9 cellular contexts compared by ENCODE assay signal in genomic region chr13:94620286-94620896, GRCh38. TPM values are rescaled to one million over a fixed set of nuclear protein-coding genes. Genes with fewer than 3 reads are reported as not detected.
A peak's percentile ranks its signal among the peaks of the same experiment; 100 is the strongest.
DNase-seq lines count a peak whose midpoint lies in the region; ATAC-seq and TF ChIP-seq lines count a peak whose summit lies in the region.
"Had no signal": no experiment of that assay in that cellular context is flagged by ENCODE, and none has a peak within 500 bp of the region (broad histone marks: within the 10 kb centered on the region; RNA-seq: fewer than 3 reads in every experiment).

No MANE protein-coding gene starts in this region.

- no peaks in the 10 kb centered on the region for H3K9me3 ChIP-seq in tibial artery

- no peak for TF ChIP-seq CTCF in tibial artery (IDR thresholded peaks at IDR 0.05)

- H3K36me3 ChIP-seq in tibial artery, result peaks cover 24 to 36% (median 32%) of the 10 kb centered on the region in 3 donors

- H3K27ac ChIP-seq in tibial artery, result no peak overlapping the region

- peak; percentile 61 for DNase-seq in DMS153 (lab: John Stamatoyannopoulos, UW)
- peak; percentile 64 for DNase-seq in NCI-H345 (lab: John Stamatoyannopoulos, UW)
- DNase-seq in T47D (ENCODE audit: low read depth in 1 of 2, low spot score in 1 of 2), result peak; percentile 19 to 60
- peak; percentile 10 for DNase-seq in myocyte (ENCODE audit: low read depth)
- no peak for DNase-seq in tibial artery
- DNase-seq in activated CD4-positive, CD25-positive, alpha-beta regulatory T cell treated with anti-CD3 and anti-CD28 coated beads, Interleukin-2, amount 50 U/mL, for 72 hours, result no peak
- DNase-seq: activated B cell treated with CpG ODN at 0.5 μM for 24 hours had no signal

- in situ Hi-C loops in T47D (cut with HindIII; ENCODE audit: low pct_unique_long_range_greater_than_20kb, low sequenced_read_pairs), result no loop called here

- ATAC-seq in GM18867 (IDR thresholded peaks at IDR 0.05; ENCODE audit: unreplicated experiment), result peak; percentile 82
- ATAC-seq in HG03060 (IDR thresholded peaks at IDR 0.05; ENCODE audit: low read depth, unreplicated experiment), result peak; percentile 68

- H3K4me3 ChIP-seq in tibial artery, result no peak overlapping the region

- no peaks in the 10 kb centered on the region for H3K27me3 ChIP-seq in tibial artery

- H3K4me1 ChIP-seq in tibial artery, result no peaks in the 10 kb centered on the region

- intact Hi-C loops in tibial artery (cut with DNase I; ENCODE audit: low total_unique reads), result loop anchor here (5.0 kb wide), 1 partner anchor 1678 kb away; no protein-coding TSS in a partner anchor

RNA-seq across cellular contexts. Expression of gene GPR180, which starts 18.7 kb away (rescaled TPM):
- 14.4 and 15.9 TPM in 2 replicates for total RNA-seq in myocyte
- polyA plus RNA-seq in myocyte (2012), result 3.9 TPM

RNA-seq across cellular contexts. Expression of gene TGDS, which starts 24.4 kb away (rescaled TPM):
- 9.8 and 10.8 TPM in 2 replicates for total RNA-seq in myocyte
- 5.6 TPM for polyA plus RNA-seq in myocyte (2012)

Comparison
In these comparisons a context has a peak if more than half of its experiments do, and no peak if none do; other contexts are left out.
1. DNase-seq: peak in DMS153 (single experiment), NCI-H345 (single experiment), T47D (2 of 2) and myocyte (single experiment); none in tibial artery (0 of 2) and activated CD4-positive, CD25-positive, alpha-beta regulatory T cell treated with anti-CD3 and anti-CD28 coated beads, Interleukin-2, amount 50 U/mL, for 72 hours (single experiment).